In genomic region chr1:31372961-31373896, GRCh38 we compare ENCODE assay signal across 9 cellular contexts. TPM values are rescaled to one million over a fixed set of nuclear protein-coding genes. Genes with fewer than 3 reads are reported as not detected.
DNase-seq lines count a peak whose midpoint lies in the region; ATAC-seq and TF ChIP-seq lines count a peak whose summit lies in the region.
"Had no signal": no experiment of that assay in that cellular context is flagged by ENCODE, and none has a peak within 500 bp of the region (broad histone marks: within the 10 kb centered on the region; RNA-seq: fewer than 3 reads in every experiment).

Gene FABP3 (minus strand): TSS chr1:31373076. CDS start chr1:31373014, 62 bp downstream.

- peaks cover 5% of the 10 kb centered on the region for H3K36me3 Mint-ChIP-seq in Calu3 (ENCODE audit: insufficient read depth, unreplicated experiment)
- no peaks in the 10 kb centered on the region for H3K36me3 Mint-ChIP-seq in activated B cell treated with CpG ODN at 0.5 μM for 24 hours (ENCODE audit: low read depth)
- no peaks in the 10 kb centered on the region for H3K36me3 Mint-ChIP-seq in memory B cell
- no peaks in the 10 kb centered on the region for H3K36me3 Mint-ChIP-seq in stimulated activated naive CD8-positive, alpha-beta T cell treated with anti-CD3 and anti-CD28 coated beads, Interleukin-15, Interleukin-2, amounts not matched to agents 100 ng/mL and 50 ng/mL, for 24 hours (ENCODE audit: low read depth)

- ATAC-seq in activated B cell treated with CpG ODN at 0.5 μM for 24 hours (ENCODE audit: low read depth) = peak; percentile 50
- peak; percentile 58 for ATAC-seq in memory B cell (ENCODE audit: low read depth)

- POLR2A ChIA-PET in activated B cell treated with CpG ODN at 0.5 μM for 24 hours (lab: Charles Lee) = interaction anchor here (0.6 to 1.2 kb wide), 2 partner anchors 76 to 596 kb away, joined by 3 to 10 read pairs; partner anchors contain the start of genes SNRNP40 and ZCCHC17

- H3K27me3 Mint-ChIP-seq in Calu3 (ENCODE audit: unreplicated experiment) = no peaks in the 10 kb centered on the region
- H3K27me3 Mint-ChIP-seq in activated B cell treated with CpG ODN at 0.5 μM for 24 hours = peaks cover 4% of the 10 kb centered on the region
- peaks cover 9% of the 10 kb centered on the region for H3K27me3 Mint-ChIP-seq in memory B cell
- H3K27me3 Mint-ChIP-seq in stimulated activated naive CD8-positive, alpha-beta T cell treated with anti-CD3 and anti-CD28 coated beads, Interleukin-15, Interleukin-2, amounts not matched to agents 100 ng/mL and 50 ng/mL, for 24 hours = peaks cover 7% of the 10 kb centered on the region

- intact Hi-C loops in Calu3 (cut with micrococcal nuclease; ENCODE audit: unreplicated experiment) (no loop called here), activated B cell treated with CpG ODN at 0.5 μM for 24 hours (cut with micrococcal nuclease) (no loop called here)

- H3K9me3 Mint-ChIP-seq in Calu3 (ENCODE audit: low read depth, unreplicated experiment) (no peaks in the 10 kb centered on the region), activated B cell treated with CpG ODN at 0.5 μM for 24 hours (no peaks in the 10 kb centered on the region), memory B cell (no peaks in the 10 kb centered on the region)
- H3K9me3 Mint-ChIP-seq in stimulated activated naive CD8-positive, alpha-beta T cell treated with anti-CD3 and anti-CD28 coated beads, Interleukin-15, Interleukin-2, amounts not matched to agents 100 ng/mL and 50 ng/mL, for 24 hours = no peaks in the 10 kb centered on the region

- TF ChIP-seq EP300 in Ishikawa (IDR thresholded peaks at IDR 0.05; ENCODE audit: borderline replicate concordance) = no peak

- H3K27ac Mint-ChIP-seq in Calu3 (ENCODE audit: unreplicated experiment) = no peak within 1 kb of the TSS
- no peak within 1 kb of the TSS for H3K27ac Mint-ChIP-seq in activated B cell treated with CpG ODN at 0.5 μM for 24 hours
- H3K27ac Mint-ChIP-seq in memory B cell = no peak within 1 kb of the TSS
- peak within 1 kb of the TSS; percentile 38 for H3K27ac Mint-ChIP-seq in stimulated activated naive CD8-positive, alpha-beta T cell treated with anti-CD3 and anti-CD28 coated beads, Interleukin-15, Interleukin-2, amounts not matched to agents 100 ng/mL and 50 ng/mL, for 24 hours

- H3K4me3 ChIP-seq in epithelial cell of proximal tubule (ENCODE audit: low read depth, low read length) = peak within 1 kb of the TSS; percentile 38

- TF ChIP-seq CTCF in Calu3 (IDR thresholded peaks at IDR 0.05; ENCODE audit: unreplicated experiment) = no peak
- no peak for TF ChIP-seq CTCF in activated B cell treated with CpG ODN at 0.5 μM for 24 hours (IDR thresholded peaks at IDR 0.05)
- no peak for TF ChIP-seq CTCF in epithelial cell of proximal tubule (conservative IDR thresholded peaks at IDR 0.05; ENCODE audit: low read depth, low read length)

- H3K4me3 Mint-ChIP-seq in Calu3 (ENCODE audit: low read depth, unreplicated experiment) (peak within 1 kb of the TSS; percentile 52), activated B cell treated with CpG ODN at 0.5 μM for 24 hours (peak within 1 kb of the TSS; percentile 76), memory B cell (peak within 1 kb of the TSS; percentile 82)
- peak within 1 kb of the TSS; percentile 76 for H3K4me3 Mint-ChIP-seq in stimulated activated naive CD8-positive, alpha-beta T cell treated with anti-CD3 and anti-CD28 coated beads, Interleukin-15, Interleukin-2, amounts not matched to agents 100 ng/mL and 50 ng/mL, for 24 hours

- DNase-seq in Calu3 = peak; percentile 62
- DNase-seq in activated B cell treated with CpG ODN at 0.5 μM for 24 hours = no peak
- DNase-seq in epithelial cell of proximal tubule (ENCODE audit: low read depth) = no peak
- no peak for DNase-seq in memory B cell (ENCODE audit: low spot score in 2 of 2)
- DNase-seq in NCI-H2029 treated with DMSO at 0.1 percent for 48 hours (lab: John Stamatoyannopoulos, UW) = no peak
- no peak for DNase-seq in SIG-M5 treated with dmso at 0.1 percent for 504 hours (lab: John Stamatoyannopoulos, UW; ENCODE audit: unreplicated experiment)

- no TSS peak for BruUV-seq in Calu3 (replicated peaks; lab: Mats Ljungman, UMichigan)

- H3K4me1 Mint-ChIP-seq in Calu3 (ENCODE audit: low read depth, unreplicated experiment) (peaks cover 39% of the 10 kb centered on the region), activated B cell treated with CpG ODN at 0.5 μM for 24 hours (peaks cover 15% of the 10 kb centered on the region), memory B cell (peaks cover 7% of the 10 kb centered on the region)
- peaks cover 14% of the 10 kb centered on the region for H3K4me1 Mint-ChIP-seq in stimulated activated naive CD8-positive, alpha-beta T cell treated with anti-CD3 and anti-CD28 coated beads, Interleukin-15, Interleukin-2, amounts not matched to agents 100 ng/mL and 50 ng/mL, for 24 hours (ENCODE audit: low read depth)

- TF ChIP-seq RAD21 in Ishikawa (IDR thresholded peaks at IDR 0.05; ENCODE audit: low read depth) = no peak

- CTCF ChIA-PET in Calu3 (lab: Charles Lee) = interaction anchor here (0.6 to 1.7 kb wide), 5 partner anchors 17 to 1692 kb away, joined by 3 to 11 read pairs (median 4); no protein-coding TSS in a partner anchor
- CTCF ChIA-PET in activated B cell treated with CpG ODN at 0.5 μM for 24 hours (lab: Charles Lee) = interaction anchor here (1.4 kb wide), 1 partner anchor 21 kb away, joined by 3 read pairs; no protein-coding TSS in a partner anchor

TF ChIP-seq in Ishikawa, 13 proteins besides CTCF, POLR2A, EP300 and RAD21:
- TF ChIP-seq MAX (IDR thresholded peaks at IDR 0.05) = peak; percentile 92
- peak; percentile 36; the same call in 1 of the 2 replicates for TF ChIP-seq ZBTB7A (IDR thresholded peaks at IDR 0.05; ENCODE audit: low read depth)
- no peak for TF ChIP-seq CREB1 (IDR thresholded peaks at IDR 0.05; ENCODE audit: low read depth)
- peak; percentile 26; the same call in 1 of the 2 replicates for TF ChIP-seq TAF1 (IDR thresholded peaks at IDR 0.05; ENCODE audit: low read depth)
- TF ChIP-seq YY1 (IDR thresholded peaks at IDR 0.05; ENCODE audit: low read depth) = no peak
- no peak for TF ChIP-seq FOXM1 (IDR thresholded peaks at IDR 0.05; ENCODE audit: borderline replicate concordance, low read depth)
- no peak for TF ChIP-seq CEBPB (IDR thresholded peaks at IDR 0.05)
- no peak for TF ChIP-seq REST (IDR thresholded peaks at IDR 0.05; ENCODE audit: low read depth)
- TF ChIP-seq USF1 (IDR thresholded peaks at IDR 0.05) = peak; percentile 69; the same call in 1 of the 2 replicates
- no peak for TF ChIP-seq EGR1 (IDR thresholded peaks at IDR 0.05)
- TF ChIP-seq NFIC (IDR thresholded peaks at IDR 0.05) = no peak
- TF ChIP-seq TEAD4 (IDR thresholded peaks at IDR 0.05) = peak; percentile 94
- TF ChIP-seq TCF12 (IDR thresholded peaks at IDR 0.05; ENCODE audit: low read depth) = peak; percentile 57; the same call in 1 of the 2 replicates
TF ChIP-seq in Ishikawa: peak in this region for 6.

RNA-seq across cellular contexts. Expression of gene FABP3, which starts in this region (rescaled TPM):
- not detected in 2 replicates for total RNA-seq in Calu3 (2022)
- 0.49 TPM in 1 of 2 replicates, not detected in the other for total RNA-seq in activated B cell treated with CpG ODN at 0.5 μM for 24 hours
- 10.2 and 21.7 TPM in 2 replicates for total RNA-seq in epithelial cell of proximal tubule
- total RNA-seq: HT1080 had no signal

Comparison
In these comparisons a context has a peak if more than half of its experiments do, and no peak if none do; other contexts are left out.
1. Peak in DNase-seq in Calu3; RNA of the gene not detected or under 1 TPM.
2. Peak in ATAC-seq in activated B cell treated with CpG ODN at 0.5 μM for 24 hours; RNA of the gene not detected or under 1 TPM.